Comparison of ENCODE assay signal across 17 cellular contexts in genomic region chr16:4925791-4926190, GRCh38. TPM values are rescaled to one million over a fixed set of nuclear protein-coding genes. Genes with fewer than 3 reads are reported as not detected.
"Had no signal": no experiment of that assay in that cellular context is flagged by ENCODE, and none has a peak within 500 bp of the region (broad histone marks: within the 10 kb centered on the region; RNA-seq: fewer than 3 reads in every experiment).

No MANE protein-coding gene starts in this region.

- H3K27ac Mint-ChIP-seq: activated naive CD4-positive, alpha-beta T cell treated with anti-CD3 and anti-CD28 coated beads for 36 hours; naive thymus-derived CD8-positive, alpha-beta T cell; stimulated activated naive B cell treated with anti-CD40 and anti-IgM and Interleukin-4, amounts not matched to agents 10 μg/mL and 1 μg/mL and 100 μg/mL, for 72 hours had no signal

- DNase-seq: activated CD4-positive, alpha-beta T cell treated with anti-CD3 and anti-CD28 coated beads for 1 hour; activated CD4-positive, alpha-beta T cell treated with anti-CD3 and anti-CD28 coated beads, Interleukin-2, amount 50 U/mL, for 48 hours; activated naive CD4-positive, alpha-beta T cell treated with anti-CD3 and anti-CD28 coated beads for 36 hours; caudate nucleus; cortex of kidney; effector CD8-positive, alpha-beta T cell; hypothalamus; mucosa of descending colon; naive thymus-derived CD8-positive, alpha-beta T cell; stimulated activated CD4-positive, alpha-beta T cell treated with anti-CD3 and anti-CD28 coated beads, Interleukin-2, amount 100 ng/mL, for 24 hours; stimulated activated naive B cell treated with anti-CD40 and anti-IgM and Interleukin-4, amounts not matched to agents 10 μg/mL and 1 μg/mL and 100 μg/mL, for 72 hours; substantia nigra had no signal

- H3K27me3 ChIP-seq: right lobe of liver, upper lobe of left lung had no signal

- H3K4me3 ChIP-seq: lung, mucosa of descending colon, right lobe of liver, upper lobe of left lung had no signal

- H3K27ac ChIP-seq: neutrophil, right lobe of liver had no signal

- H3K4me1 Mint-ChIP-seq: stimulated activated naive B cell treated with anti-CD40 and anti-IgM and Interleukin-4, amounts not matched to agents 10 μg/mL and 1 μg/mL and 100 μg/mL, for 72 hours had no signal

- ATAC-seq: naive thymus-derived CD8-positive, alpha-beta T cell; stimulated activated naive B cell treated with anti-CD40 and anti-IgM and Interleukin-4, amounts not matched to agents 10 μg/mL and 1 μg/mL and 100 μg/mL, for 72 hours had no signal

- H3K4me3 Mint-ChIP-seq: activated naive CD4-positive, alpha-beta T cell treated with anti-CD3 and anti-CD28 coated beads for 36 hours; naive thymus-derived CD8-positive, alpha-beta T cell; stimulated activated naive B cell treated with anti-CD40 and anti-IgM and Interleukin-4, amounts not matched to agents 10 μg/mL and 1 μg/mL and 100 μg/mL, for 72 hours had no signal

- H3K36me3 ChIP-seq: neutrophil, right lobe of liver had no signal

- H3K9me3 ChIP-seq: right lobe of liver had no signal

RNA-seq across cellular contexts. Expression of gene PPL, which starts 11.2 kb away (rescaled TPM):
- total RNA-seq: naive thymus-derived CD8-positive, alpha-beta T cell; T-helper 2 cell treated with Interferon-gamma antibody and Interleukin-4, amounts not matched to agents 100 ng/mL and 5 ng/mL, for 36 hours had no signal

RNA-seq across cellular contexts. Expression of gene SEC14L5, which starts 32.3 kb away (rescaled TPM):
- total RNA-seq: activated naive CD4-positive, alpha-beta T cell treated with anti-CD3 and anti-CD28 coated beads for 36 hours; naive thymus-derived CD8-positive, alpha-beta T cell; T-helper 2 cell treated with Interferon-gamma antibody and Interleukin-4, amounts not matched to agents 100 ng/mL and 5 ng/mL, for 36 hours had no signal
- polyA plus RNA-seq: naive thymus-derived CD8-positive, alpha-beta T cell had no signal
